In the genomic region with DNA sequence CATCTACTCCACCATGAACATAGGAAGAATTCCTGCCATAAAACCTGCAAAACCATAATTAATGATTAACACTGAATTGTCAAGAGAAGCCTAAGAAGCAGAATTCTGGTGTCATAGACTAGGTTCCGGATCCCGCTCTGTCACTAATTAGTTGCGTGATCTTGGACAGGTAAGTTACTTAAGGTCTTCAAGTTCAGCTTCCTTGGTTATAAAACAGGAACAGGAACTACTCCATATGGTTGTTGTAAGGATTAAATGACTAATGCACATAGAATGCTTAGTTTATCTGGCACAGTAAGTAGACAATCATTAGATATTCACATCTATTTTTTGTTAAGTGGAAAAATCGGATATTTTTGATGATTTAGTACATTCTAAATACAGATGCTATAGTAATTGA, we compare ENCODE assay signal across 17 cellular contexts. TPM values are rescaled to one million over a fixed set of nuclear protein-coding genes. Genes with fewer than 3 reads are reported as not detected.
DNase-seq lines count a peak whose midpoint lies in the region; ATAC-seq and TF ChIP-seq lines count a peak whose summit lies in the region.
"Had no signal": no experiment of that assay in that cellular context is flagged by ENCODE, and none has a peak within 500 bp of the region (broad histone marks: within the 10 kb centered on the region; RNA-seq: fewer than 3 reads in every experiment).

No MANE protein-coding gene starts in this region.

- WGBS in testis, 2 donors: 92 to 93% methylated on average over 4 of the region's 4 CpGs
- WGBS in sigmoid colon, 2 donors: 46 to 60% methylated on average over 4 of the region's 4 CpGs
- 74% methylated on average over 4 of the region's 4 CpGs for WGBS in gastroesophageal sphincter (ENCODE audit: low coverage in 1 of 2), 2 donors

- H3K4me3 Mint-ChIP-seq in activated CD8-positive, alpha-beta memory T cell treated with anti-CD3 and anti-CD28 coated beads, Interleukin-2, amount 10 ng/mL, durations not matched to agents 7 days and 5 days: no peak overlapping the region
- H3K4me3 Mint-ChIP-seq in T-helper 17 cell: no peak overlapping the region
- H3K4me3 Mint-ChIP-seq: endodermal cell had no signal

- peaks cover 59% of the 10 kb centered on the region for H3K36me3 Mint-ChIP-seq in activated CD8-positive, alpha-beta memory T cell treated with anti-CD3 and anti-CD28 coated beads, Interleukin-2, amount 10 ng/mL, durations not matched to agents 7 days and 5 days
- H3K36me3 Mint-ChIP-seq in T-helper 17 cell (ENCODE audit: low read depth): no peaks in the 10 kb centered on the region

- H3K27ac ChIP-seq in testis (no peak overlapping the region), sigmoid colon (no peak overlapping the region), gastroesophageal sphincter (no peak overlapping the region)
- H3K27ac ChIP-seq: ovary, upper lobe of left lung had no signal

- no peak for ATAC-seq in activated CD8-positive, alpha-beta memory T cell treated with anti-CD3 and anti-CD28 coated beads, Interleukin-2, amount 10 ng/mL, durations not matched to agents 7 days and 5 days
- ATAC-seq in T-helper 17 cell: no peak
- no peak for ATAC-seq in gastroesophageal sphincter
- ATAC-seq: HCT116 had no signal

- DNase-seq in activated CD8-positive, alpha-beta memory T cell treated with anti-CD3 and anti-CD28 coated beads, Interleukin-2, amount 10 ng/mL, durations not matched to agents 7 days and 5 days: no peak
- DNase-seq in activated CD8-positive, alpha-beta memory T cell treated with anti-CD3 and anti-CD28 coated beads, Interleukin-2, amount 50 U/mL, for 4 hours: no peak
- DNase-seq in T-helper 17 cell: no peak
- peak; percentile 61 for DNase-seq in epithelial cell of esophagus (ENCODE audit: low read depth)
- DNase-seq in retinal pigment epithelial cell (ENCODE audit: low read depth): peak; percentile 46
- DNase-seq in testis: no peak
- no peak for DNase-seq in sigmoid colon
- DNase-seq: activated CD8-positive, alpha-beta memory T cell treated with anti-CD3 and anti-CD28 coated beads for 24 hours; aorta; DMS 273 treated with DMSO at 0.1 percent for 48 hours; endodermal cell; MM.1S; ovary; upper lobe of left lung had no signal

- CTCF ChIA-PET in activated CD8-positive, alpha-beta memory T cell treated with anti-CD3 and anti-CD28 coated beads, Interleukin-2, amount 10 ng/mL, durations not matched to agents 7 days and 5 days (lab: Charles Lee): interaction anchor here (1.6 to 3.5 kb wide), 4 partner anchors 11 to 65 kb away, joined by 5 to 13 read pairs (median 7); partner anchors contain the start of gene USO1

- peaks cover 68% of the 10 kb centered on the region for H3K4me1 Mint-ChIP-seq in activated CD8-positive, alpha-beta memory T cell treated with anti-CD3 and anti-CD28 coated beads, Interleukin-2, amount 10 ng/mL, durations not matched to agents 7 days and 5 days
- peaks cover 23% of the 10 kb centered on the region for H3K4me1 Mint-ChIP-seq in T-helper 17 cell

- H3K27me3 ChIP-seq in testis (no peaks in the 10 kb centered on the region), sigmoid colon (no peaks in the 10 kb centered on the region), gastroesophageal sphincter (no peaks in the 10 kb centered on the region)
- H3K27me3 ChIP-seq: ovary, upper lobe of left lung had no signal

- TF ChIP-seq POLR2A in testis (IDR thresholded peaks at IDR 0.05) (no peak), sigmoid colon (IDR thresholded peaks at IDR 0.05) (no peak), gastroesophageal sphincter (IDR thresholded peaks at IDR 0.05) (no peak)

- H3K9me3 ChIP-seq in T-helper 17 cell (ENCODE audit: control insufficient read depth, low read length, poor library complexity, severe bottlenecking): no peaks in the 10 kb centered on the region
- H3K9me3 ChIP-seq in testis: no peaks in the 10 kb centered on the region
- H3K9me3 ChIP-seq in sigmoid colon: no peaks in the 10 kb centered on the region
- H3K9me3 ChIP-seq in gastroesophageal sphincter: no peaks in the 10 kb centered on the region
- H3K9me3 ChIP-seq: ovary, upper lobe of left lung had no signal

- H3K27ac Mint-ChIP-seq in activated CD8-positive, alpha-beta memory T cell treated with anti-CD3 and anti-CD28 coated beads, Interleukin-2, amount 10 ng/mL, durations not matched to agents 7 days and 5 days: peak overlapping the region; percentile 66
- H3K27ac Mint-ChIP-seq in T-helper 17 cell: peak overlapping the region; percentile 57
- H3K27ac Mint-ChIP-seq: endodermal cell had no signal

- no peaks in the 10 kb centered on the region for H3K27me3 Mint-ChIP-seq in activated CD8-positive, alpha-beta memory T cell treated with anti-CD3 and anti-CD28 coated beads, Interleukin-2, amount 10 ng/mL, durations not matched to agents 7 days and 5 days
- H3K27me3 Mint-ChIP-seq in T-helper 17 cell: no peaks in the 10 kb centered on the region

- H3K4me3 ChIP-seq in epithelial cell of esophagus (ENCODE audit: low read length) (no peak overlapping the region), retinal pigment epithelial cell (ENCODE audit: low read length) (no peak overlapping the region), testis (no peak overlapping the region), sigmoid colon (no peak overlapping the region), gastroesophageal sphincter (no peak overlapping the region)
- H3K4me3 ChIP-seq: ovary, upper lobe of left lung had no signal

- TF ChIP-seq CTCF in epithelial cell of esophagus (IDR thresholded peaks at IDR 0.05; ENCODE audit: insufficient read depth, low read depth, low read length, missing control alignments) (no peak), retinal pigment epithelial cell (conservative IDR thresholded peaks at IDR 0.05; ENCODE audit: low read depth, low read length) (no peak), testis (IDR thresholded peaks at IDR 0.05) (no peak), sigmoid colon (IDR thresholded peaks at IDR 0.05) (no peak), gastroesophageal sphincter (IDR thresholded peaks at IDR 0.05) (no peak)

- intact Hi-C loops in testis (cut with DNase I; ENCODE audit: low total_unique reads): no loop called here
- intact Hi-C loops in sigmoid colon (cut with DNase I): loop anchor here (10.0 kb wide), 1 partner anchor 146 kb away; no protein-coding TSS in a partner anchor

- TF ChIP-seq EP300 in sigmoid colon (IDR thresholded peaks at IDR 0.05) (no peak), gastroesophageal sphincter (IDR thresholded peaks at IDR 0.05) (no peak)

- no peaks in the 10 kb centered on the region for H3K4me1 ChIP-seq in testis
- peaks cover 0 to 13% (median 5%) of the 10 kb centered on the region in 4 donors for H3K4me1 ChIP-seq in sigmoid colon
- H3K4me1 ChIP-seq in gastroesophageal sphincter: peaks cover 0 to 30% (median 0%) of the 10 kb centered on the region in 3 donors

- no peaks in the 10 kb centered on the region for H3K36me3 ChIP-seq in testis (ENCODE audit: low read depth, missing control alignments)
- peaks cover 0 to 67% (median 32%) of the 10 kb centered on the region in 4 donors for H3K36me3 ChIP-seq in sigmoid colon
- peaks cover 3 to 69% of the 10 kb centered on the region in 2 donors for H3K36me3 ChIP-seq in gastroesophageal sphincter
- H3K36me3 ChIP-seq: ovary had no signal

- no peaks in the 10 kb centered on the region for H3K9me3 Mint-ChIP-seq in activated CD8-positive, alpha-beta memory T cell treated with anti-CD3 and anti-CD28 coated beads, Interleukin-2, amount 10 ng/mL, durations not matched to agents 7 days and 5 days (ENCODE audit: low read depth)
- H3K9me3 Mint-ChIP-seq: endodermal cell had no signal

RNA-seq across cellular contexts. Expression of gene G3BP2, which starts 14.3 kb away (rescaled TPM):
- 100 to 1,000 TPM; 148 to 230 TPM for total RNA-seq in activated CD8-positive, alpha-beta memory T cell treated with anti-CD3 and anti-CD28 coated beads, Interleukin-2, amount 10 ng/mL, durations not matched to agents 7 days and 5 days
- total RNA-seq in T-helper 17 cell (100 to 1,000 TPM; 323 to 339 TPM), testis (100 to 1,000 TPM; 102 to 105 TPM), sigmoid colon (100 to 1,000 TPM; 102 to 141 (median 119) TPM), gastroesophageal sphincter (100 to 1,000 TPM in 3 of 4 donors, 10 to 100 TPM in 1; 98.6 to 152 (median 129) TPM)
- polyA plus RNA-seq in testis (ENCODE audit: insufficient read depth, low read depth, low replicate concordance) (134 TPM), sigmoid colon (10 to 100 TPM; 60.7 to 83.7 (median 61.7) TPM)

RNA-seq across cellular contexts. Expression of gene CDKL2, which starts 28.6 kb away (rescaled TPM):
- total RNA-seq in activated CD8-positive, alpha-beta memory T cell treated with anti-CD3 and anti-CD28 coated beads, Interleukin-2, amount 10 ng/mL, durations not matched to agents 7 days and 5 days: 1 to 10 TPM in 1 of 2 experiments, under 1 TPM in 1; 0.16 to 1.5 TPM
- 1 to 10 TPM in 1 of 2 donors, under 1 TPM in 1; 0.67 to 1.3 TPM for total RNA-seq in T-helper 17 cell
- 10 to 100 TPM; 11.3 to 11.9 TPM for total RNA-seq in testis
- polyA plus RNA-seq in testis (ENCODE audit: insufficient read depth, low read depth, low replicate concordance): 41.0 TPM
- total RNA-seq in sigmoid colon: 10 to 100 TPM in 1 of 4 donors, 1 to 10 TPM in 3; 1.1 to 11.9 (median 3.7) TPM
- under 1 TPM in 1 of 3 donors, not detected in 2; 0.42 TPM for polyA plus RNA-seq in sigmoid colon
- total RNA-seq in gastroesophageal sphincter: 1 to 10 TPM; 3.9 to 8.1 (median 6.0) TPM
- total RNA-seq: mesenteric fat pad had no signal

Comparison
In these comparisons a context has a peak if more than half of its experiments do, and no peak if none do; other contexts are left out.
1. DNase-seq: peak in epithelial cell of esophagus (single experiment) and retinal pigment epithelial cell (single experiment); none in activated CD8-positive, alpha-beta memory T cell treated with anti-CD3 and anti-CD28 coated beads, Interleukin-2, amount 10 ng/mL, durations not matched to agents 7 days and 5 days (single experiment), activated CD8-positive, alpha-beta memory T cell treated with anti-CD3 and anti-CD28 coated beads, Interleukin-2, amount 50 U/mL, for 4 hours (single experiment), T-helper 17 cell (0 of 3), testis (single experiment) and sigmoid colon (single experiment).